1 cellular context compared by ENCODE assay signal in the genomic region with DNA sequence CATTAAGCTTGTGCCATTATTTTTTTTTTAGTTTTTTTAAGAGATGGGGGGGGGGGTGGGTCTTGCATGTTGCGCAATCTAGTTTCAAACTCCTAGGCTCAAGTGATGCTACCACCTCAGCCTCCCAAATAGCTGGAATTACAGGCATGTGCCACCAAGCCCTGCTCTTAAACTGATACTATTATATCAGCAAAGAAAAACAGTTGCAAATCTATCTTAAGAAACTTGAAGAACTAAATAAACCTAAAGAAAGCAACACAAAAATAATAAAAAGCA.
A peak's percentile ranks its signal among the peaks of the same experiment; 100 is the strongest.
TF ChIP-seq lines count a peak whose summit lies in the region.

No MANE protein-coding gene starts in this region.

TF ChIP-seq in HepG2, 621 proteins besides CTCF, POLR2A, EP300 and RAD21:
- no peak for TF ChIP-seq ZNF232 (CRISPR knock-in tag; IDR thresholded peaks at IDR 0.05; ENCODE audit: borderline replicate concordance)
- TF ChIP-seq CEBPB (IDR thresholded peaks at IDR 0.05; ENCODE audit: borderline replicate concordance, low read depth, low read length) = peak; percentile 79
